In the genomic region with DNA sequence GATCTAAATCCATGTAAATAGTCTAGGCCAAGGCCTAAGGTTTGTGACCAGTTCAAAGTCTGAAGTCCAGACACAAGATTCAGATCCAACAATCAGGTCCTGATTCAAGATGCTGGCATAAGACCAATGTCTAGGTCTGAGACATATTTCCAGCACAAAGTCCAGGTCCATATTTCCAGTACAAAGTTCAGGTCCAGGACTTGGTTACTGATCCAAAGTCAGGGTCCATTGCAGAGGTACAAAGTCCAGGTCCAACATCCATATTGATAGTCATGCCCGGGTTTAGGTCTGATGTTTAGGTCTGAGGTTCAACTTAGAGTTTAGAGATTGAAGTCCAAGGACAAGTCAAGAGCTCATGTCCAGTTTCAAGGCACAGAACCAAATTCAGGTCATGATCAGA, we compare ENCODE assay signal across 2 cellular contexts.
TF ChIP-seq lines count a peak whose summit lies in the region.

No MANE protein-coding gene starts in this region.

TF ChIP-seq in HepG2, 621 proteins besides CTCF, POLR2A, EP300 and RAD21:
- TF ChIP-seq ZNF703 (CRISPR knock-in tag; IDR thresholded peaks at IDR 0.05; ENCODE audit: borderline replicate concordance) (no peak), HNF4A (CRISPR knock-in tag; IDR thresholded peaks at IDR 0.05) (peak; percentile 46), NCOR1 (IDR thresholded peaks at IDR 0.05; ENCODE audit: borderline replicate concordance, low read length) (peak; percentile 68), ZNF350 (CRISPR knock-in tag; IDR thresholded peaks at IDR 0.05; ENCODE audit: borderline replicate concordance, low read depth) (no peak)

TF ChIP-seq in liver, 16 proteins besides CTCF, POLR2A, EP300 and RAD21:
- TF ChIP-seq, protein P1, sequence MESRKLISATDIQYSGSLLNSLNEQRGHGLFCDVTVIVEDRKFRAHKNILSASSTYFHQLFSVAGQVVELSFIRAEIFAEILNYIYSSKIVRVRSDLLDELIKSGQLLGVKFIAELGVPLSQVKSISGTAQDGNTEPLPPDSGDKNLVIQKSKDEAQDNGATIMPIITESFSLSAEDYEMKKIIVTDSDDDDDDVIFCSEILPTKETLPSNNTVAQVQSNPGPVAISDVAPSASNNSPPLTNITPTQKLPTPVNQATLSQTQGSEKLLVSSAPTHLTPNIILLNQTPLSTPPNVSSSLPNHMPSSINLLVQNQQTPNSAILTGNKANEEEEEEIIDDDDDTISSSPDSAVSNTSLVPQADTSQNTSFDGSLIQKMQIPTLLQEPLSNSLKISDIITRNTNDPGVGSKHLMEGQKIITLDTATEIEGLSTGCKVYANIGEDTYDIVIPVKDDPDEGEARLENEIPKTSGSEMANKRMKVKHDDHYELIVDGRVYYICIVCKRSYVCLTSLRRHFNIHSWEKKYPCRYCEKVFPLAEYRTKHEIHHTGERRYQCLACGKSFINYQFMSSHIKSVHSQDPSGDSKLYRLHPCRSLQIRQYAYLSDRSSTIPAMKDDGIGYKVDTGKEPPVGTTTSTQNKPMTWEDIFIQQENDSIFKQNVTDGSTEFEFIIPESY (IDR thresholded peaks at IDR 0.05) = no peak
- TF ChIP-seq EGR1 (IDR thresholded peaks at IDR 0.05; ENCODE audit: low read depth in 2 of 2) = no peak
- TF ChIP-seq FOXA2 (IDR thresholded peaks at IDR 0.05) = no peak
- TF ChIP-seq HNF4G (IDR thresholded peaks at IDR 0.05) = peak; percentile 9
- TF ChIP-seq GABPA (IDR thresholded peaks at IDR 0.05 in 1 of 2, conservative IDR thresholded peaks at IDR 0.05 in 1 of 2) = no peak
- TF ChIP-seq JUND (IDR thresholded peaks at IDR 0.05) = no peak
- no peak for TF ChIP-seq YY1 (IDR thresholded peaks at IDR 0.05)
- no peak for TF ChIP-seq SP1 (IDR thresholded peaks at IDR 0.05)
- no peak for TF ChIP-seq FOXA1 (IDR thresholded peaks at IDR 0.05)
- TF ChIP-seq, protein P2, sequence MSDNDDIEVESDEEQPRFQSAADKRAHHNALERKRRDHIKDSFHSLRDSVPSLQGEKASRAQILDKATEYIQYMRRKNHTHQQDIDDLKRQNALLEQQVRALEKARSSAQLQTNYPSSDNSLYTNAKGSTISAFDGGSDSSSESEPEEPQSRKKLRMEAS (IDR thresholded peaks at IDR 0.05) = no peak
- no peak for TF ChIP-seq TAF1 (conservative IDR thresholded peaks at IDR 0.05)
- TF ChIP-seq NR2F2 (IDR thresholded peaks at IDR 0.05) = no peak
- TF ChIP-seq HNF4A (conservative IDR thresholded peaks at IDR 0.05) = peak; percentile 20 to 78
